In genomic region chr3:54198556-54198955, GRCh38 we compare ENCODE assay signal across 15 cellular contexts.
DNase-seq lines count a peak whose midpoint lies in the region; ATAC-seq and TF ChIP-seq lines count a peak whose summit lies in the region.
"Had no signal": no experiment of that assay in that cellular context is flagged by ENCODE, and none has a peak within 500 bp of the region (broad histone marks: within the 10 kb centered on the region; RNA-seq: fewer than 3 reads in every experiment).

No MANE protein-coding gene starts in this region.

- DNase-seq in NCI-H2227 (lab: John Stamatoyannopoulos, UW; ENCODE audit: unreplicated experiment): peak; percentile 1
- DNase-seq in NCI-H2227 treated with DMSO at 0.1 percent for 48 hours (lab: John Stamatoyannopoulos, UW): no peak
- DNase-seq in NCI-H146 treated with DMSO at 0.1 percent for 48 hours (lab: John Stamatoyannopoulos, UW; ENCODE audit: unreplicated experiment): peak; percentile 36
- DNase-seq in cerebellum (ENCODE audit: low spot score): peak; percentile 10
- DNase-seq in NCI-H69 (lab: John Stamatoyannopoulos, UW): no peak
- DNase-seq in MM.1S: no peak
- DNase-seq: AML-193; CD4-positive, CD25-positive, alpha-beta regulatory T cell; DMS53; GM23248 had no signal

- no peak for ATAC-seq in HG03520 (IDR thresholded peaks at IDR 0.05; ENCODE audit: unreplicated experiment)
- ATAC-seq: GM12878, HCT116 had no signal

- no peak overlapping the region for H3K4me3 ChIP-seq in MM.1S (ENCODE audit: low read length)
- H3K4me3 ChIP-seq: BLaER1 treated with 17β-estradiol and CSF1 and Interleukin-3, amounts not matched to agents 10 nM and 100 nM; GM12878; GM23248 had no signal

- no peaks in the 10 kb centered on the region for H3K79me2 ChIP-seq in MM.1S (ENCODE audit: low read length)

- no peaks in the 10 kb centered on the region for H3K9me3 ChIP-seq in MM.1S (replicated peaks; ENCODE audit: insufficient read depth, low read length)
- H3K9me3 ChIP-seq: BLaER1 treated with 17β-estradiol and CSF1 and Interleukin-3, amounts not matched to agents 10 nM and 100 nM had no signal

- no peak overlapping the region for H2AFZ ChIP-seq in MM.1S (ENCODE audit: low read length)
- H2AFZ ChIP-seq: GM23248 had no signal

- no peaks in the 10 kb centered on the region for H3K36me3 ChIP-seq in MM.1S (replicated peaks; ENCODE audit: insufficient read depth, low read length)
- H3K36me3 ChIP-seq: BLaER1 treated with 17β-estradiol and CSF1 and Interleukin-3, amounts not matched to agents 10 nM and 100 nM had no signal

- H3K4me2 ChIP-seq in MM.1S (ENCODE audit: low read depth, low read length): no peak overlapping the region
- H3K4me2 ChIP-seq: BLaER1 treated with 17β-estradiol and CSF1 and Interleukin-3, amounts not matched to agents 10 nM and 100 nM had no signal

- H3K4me1 ChIP-seq in MM.1S (ENCODE audit: low read length): no peaks in the 10 kb centered on the region

- H3K9me2 ChIP-seq in MM.1S (replicated peaks; ENCODE audit: insufficient read depth, low read length): no peaks in the 10 kb centered on the region

- H3K27ac ChIP-seq in MM.1S (ENCODE audit: low read length): no peak overlapping the region
- H3K27ac ChIP-seq: 22Rv1; BLaER1 treated with 17β-estradiol and CSF1 and Interleukin-3, amounts not matched to agents 10 nM and 100 nM; GM23248 had no signal

- TF ChIP-seq CTCF in MM.1S (IDR thresholded peaks at IDR 0.05; ENCODE audit: low read length): no peak

- no peaks in the 10 kb centered on the region for H4K20me1 ChIP-seq in MM.1S (ENCODE audit: insufficient read depth, low read length)
- H4K20me1 ChIP-seq: BLaER1 treated with 17β-estradiol and CSF1 and Interleukin-3, amounts not matched to agents 10 nM and 100 nM had no signal

- no peaks in the 10 kb centered on the region for H3K27me3 ChIP-seq in MM.1S (replicated peaks; ENCODE audit: insufficient read depth, low read length)
- H3K27me3 ChIP-seq: BLaER1 treated with 17β-estradiol and CSF1 and Interleukin-3, amounts not matched to agents 10 nM and 100 nM had no signal

- H3F3A ChIP-seq in MM.1S (ENCODE audit: insufficient read depth, low read length): no peaks in the 10 kb centered on the region

- H3K9ac ChIP-seq in MM.1S (ENCODE audit: low read length): no peak overlapping the region
- H3K9ac ChIP-seq: BLaER1 treated with 17β-estradiol and CSF1 and Interleukin-3, amounts not matched to agents 10 nM and 100 nM; GM23248 had no signal

Comparison
In these comparisons a context has a peak if more than half of its experiments do, and no peak if none do; other contexts are left out.
1. DNase-seq: peak in NCI-H2227 (single experiment), NCI-H146 treated with DMSO at 0.1 percent for 48 hours (single experiment) and cerebellum (single experiment); none in NCI-H2227 treated with DMSO at 0.1 percent for 48 hours (single experiment), NCI-H69 (single experiment) and MM.1S (single experiment).